Comparison of ENCODE assay signal across 26 cellular contexts in genomic region chr10:118944959-118945622, GRCh38.
DNase-seq lines count a peak whose midpoint lies in the region; ATAC-seq, FAIRE-seq and TF ChIP-seq lines count a peak whose summit lies in the region.
"Had no signal": no experiment of that assay in that cellular context is flagged by ENCODE, and none has a peak within 500 bp of the region (broad histone marks: within the 10 kb centered on the region; RNA-seq: fewer than 3 reads in every experiment).

No MANE protein-coding gene starts in this region.

- no peak overlapping the region for H3K4me3 Mint-ChIP-seq in osteocyte (ENCODE audit: unreplicated experiment)
- H3K4me3 Mint-ChIP-seq: CD4-positive, alpha-beta T cell had no signal

- H4K20me1 ChIP-seq in K562 (replicated peaks; ENCODE audit: control insufficient read depth, insufficient read depth, low read length): no peaks in the 10 kb centered on the region
- H4K20me1 ChIP-seq: BLaER1 had no signal

- TF ChIP-seq EP300 in K562 (IDR thresholded peaks at IDR 0.05; ENCODE audit: low read length): no peak

- H3K4me1 Mint-ChIP-seq in osteocyte (ENCODE audit: unreplicated experiment): no peaks in the 10 kb centered on the region

- no peak for TF ChIP-seq RAD21 in K562 (CRISPR knock-in tag; conservative IDR thresholded peaks at IDR 0.05 in 1 of 2, IDR thresholded peaks at IDR 0.05 in 1 of 2)

- no peaks in the 10 kb centered on the region for H3K9me1 ChIP-seq in K562 (ENCODE audit: control insufficient read depth, insufficient read depth, low read length)

- H3K36me3 ChIP-seq in K562 (ENCODE audit: control insufficient read depth, insufficient read depth, low read length) (no peaks in the 10 kb centered on the region), iPS-20b (ENCODE audit: insufficient read depth, low read depth, low read length) (no peaks in the 10 kb centered on the region)
- H3K36me3 ChIP-seq: BLaER1 had no signal

- CTCF ChIA-PET in K562 (lab: Yijun Ruan, JAX; ENCODE audit: low intra/inter-chr PET ratio): no interaction called here

- H3K27me3 Mint-ChIP-seq in osteocyte (ENCODE audit: unreplicated experiment): peaks cover 13% of the 10 kb centered on the region

- H3K4me3 ChIP-seq in K562 (no peak overlapping the region), iPS-20b (ENCODE audit: low read length) (no peak overlapping the region)
- H3K4me3 ChIP-seq: BLaER1, GM12878 had no signal

- peaks cover 4% of the 10 kb centered on the region; the same call in 1 of the 2 replicates for H3K9me3 ChIP-seq in K562 (replicated peaks; ENCODE audit: control insufficient read depth, insufficient read depth, low read depth, low read length)
- no peaks in the 10 kb centered on the region for H3K9me3 ChIP-seq in iPS-20b (ENCODE audit: insufficient read depth, low read depth, low read length)
- H3K9me3 ChIP-seq: BLaER1, SK-N-SH had no signal

- H3K9me3 Mint-ChIP-seq in osteocyte (ENCODE audit: unreplicated experiment): no peaks in the 10 kb centered on the region

- intact Hi-C loops in K562 (cut with micrococcal nuclease): no loop called here

- WGBS in K562 (ENCODE audit: insufficient coverage, low coverage, missing lambda C conversion rate): 5% methylated on average over 7 of the region's 8 CpGs

- H3K4me1 ChIP-seq in K562 (replicated peaks in 1 of 2; ENCODE audit: control insufficient read depth in 2 of 2, insufficient read depth in 2 of 2, low read length in 2 of 2) (no peaks in the 10 kb centered on the region; a peak in 2 of 5 replicates), iPS-20b (ENCODE audit: insufficient read depth, low read length) (peaks cover 11% of the 10 kb centered on the region; the same call in 1 of the 2 replicates), foreskin keratinocyte (peaks cover 6% of the 10 kb centered on the region)
- H3K4me1 ChIP-seq: BLaER1 had no signal

- no TSS peak for BruUV-seq in K562 (replicated peaks; lab: Mats Ljungman, UMichigan)

- TF ChIP-seq CTCF in K562 (IDR thresholded peaks at IDR 0.05 in 2 of 3, conservative IDR thresholded peaks at IDR 0.05 in 1 of 3; ENCODE audit: insufficient read depth in 2 of 3, low read depth in 1 of 3, low read length in 3 of 3) (no peak), osteocyte (IDR thresholded peaks at IDR 0.05) (no peak), foreskin keratinocyte (conservative IDR thresholded peaks at IDR 0.05) (no peak), GM13976 (IDR thresholded peaks at IDR 0.05; ENCODE audit: borderline replicate concordance, control extremely low read depth, extremely low read depth, insufficient read depth, missing control alignments) (no peak)

- H3K27me3 ChIP-seq in K562 (ENCODE audit: control insufficient read depth in 2 of 2, insufficient read depth in 2 of 2, low read length in 2 of 2) (0 out of 5 replicates have a peak, but pooled peaks cover 0 to 13% of the 10 kb centered on the region in 2 experiments), iPS-20b (ENCODE audit: insufficient read depth, low read length) (no peaks in the 10 kb centered on the region), foreskin keratinocyte (no peaks in the 10 kb centered on the region)
- H3K27me3 ChIP-seq: BLaER1 had no signal

- no peak overlapping the region for H3K4me2 ChIP-seq in K562 (ENCODE audit: insufficient read depth, low read length)
- H3K4me2 ChIP-seq: BLaER1, SK-N-SH had no signal

- peak; percentile 19 for DNase-seq in NCI-H748 (lab: John Stamatoyannopoulos, UW; ENCODE audit: unreplicated experiment)
- DNase-seq in NCI-H748 treated with DMSO at 0.1 percent for 48 hours (lab: John Stamatoyannopoulos, UW): no peak
- DNase-seq in K562 (ENCODE audit: extremely low read depth in 1 of 4, low spot score in 3 of 4): no peak
- DNase-seq in osteocyte (ENCODE audit: extremely low spot score, unreplicated experiment): peak; percentile 32
- DNase-seq in foreskin keratinocyte: no peak
- no peak for DNase-seq in GM13976 (ENCODE audit: low spot score)
- DNase-seq in activated effector memory CD4-positive, alpha-beta T cell treated with anti-CD3 and anti-CD28 coated beads, Interleukin-2, amount 50 U/mL, for 16 hours: no peak
- DNase-seq: ACHN; CD4-positive, alpha-beta T cell; COR-L47; DND-41; GOT3; KG1; NCI-H1092 treated with DMSO at 0.1 percent for 48 hours; NCI-H146; NCI-H2029; NCI-H2227 treated with DMSO at 0.1 percent for 48 hours; NCI-H510A treated with DMSO at 0.1 percent for 48 hours; NCI-H82; SIG-M5; SK-N-SH had no signal

- no peaks in the 10 kb centered on the region for H3K36me3 Mint-ChIP-seq in osteocyte (ENCODE audit: unreplicated experiment)

- H3K9ac ChIP-seq in K562 (ENCODE audit: insufficient read depth in 1 of 2, low read depth in 2 of 2, low read length in 2 of 2) (no peak overlapping the region), iPS-20b (ENCODE audit: low read depth, low read length) (peak overlapping the region; percentile 39; the same call in 1 of the 2 replicates)
- H3K9ac ChIP-seq: BLaER1, SK-N-SH had no signal

- ATAC-seq in K562 (no peak), foreskin keratinocyte (no peak)
- ATAC-seq: GM12878, Panc1 had no signal

- H3K27ac ChIP-seq in K562 (ENCODE audit: extremely low read depth, low read depth, low read length): no peak overlapping the region
- peak overlapping the region; percentile 8 for H3K27ac ChIP-seq in iPS-20b (ENCODE audit: low read length)
- no peak overlapping the region for H3K27ac ChIP-seq in foreskin keratinocyte
- H3K27ac ChIP-seq: 22Rv1, BLaER1 had no signal

- H2AFZ ChIP-seq in K562 (ENCODE audit: low read depth, low read length): no peak overlapping the region

- POLR2A ChIA-PET in K562 (lab: Yijun Ruan, JAX): no interaction called here

- no peaks in the 10 kb centered on the region for H3K79me2 ChIP-seq in K562 (ENCODE audit: control insufficient read depth, insufficient read depth, low read length)

- in situ Hi-C loops in K562 (cut with MboI) (no loop called here), GM13976 (cut with MboI; ENCODE audit: low sequenced_read_pairs, unreplicated experiment) (no loop called here)

- no peak overlapping the region for H3K27ac Mint-ChIP-seq in osteocyte (ENCODE audit: unreplicated experiment)
- H3K27ac Mint-ChIP-seq: CD4-positive, alpha-beta T cell had no signal

- no peak for FAIRE-seq in K562 (lab: Jason Lieb, UNC)
- FAIRE-seq: GM12878 had no signal

- TF ChIP-seq POLR2A in K562 (conservative IDR thresholded peaks at IDR 0.05): no peak

TF ChIP-seq in K562, 482 proteins besides CTCF, POLR2A, EP300 and RAD21:
- TF ChIP-seq USF1 (CRISPR knock-in tag; IDR thresholded peaks at IDR 0.05) (no peak), CEBPG (CRISPR knock-in tag; IDR thresholded peaks at IDR 0.05) (no peak), CEBPG (tag; conservative IDR thresholded peaks at IDR 0.05 in 1 of 2, IDR thresholded peaks at IDR 0.05 in 1 of 2) (peak in 1 of 2 experiments; percentile 50; a peak in 1 of 4 replicates), ATF3 (IDR thresholded peaks at IDR 0.05) (peak; percentile 52; the same call in 1 of the 2 replicates), ATF3 (CRISPR knock-in tag; conservative IDR thresholded peaks at IDR 0.05) (no peak)

Comparison
In these comparisons a context has a peak if more than half of its experiments do, and no peak if none do; other contexts are left out.
1. DNase-seq: peak in NCI-H748 (single experiment) and osteocyte (single experiment); none in NCI-H748 treated with DMSO at 0.1 percent for 48 hours (single experiment), K562 (0 of 4), foreskin keratinocyte (0 of 2), GM13976 (single experiment) and activated effector memory CD4-positive, alpha-beta T cell treated with anti-CD3 and anti-CD28 coated beads, Interleukin-2, amount 50 U/mL, for 16 hours (single experiment).